13 cellular contexts compared by ENCODE assay signal in the genomic region with DNA sequence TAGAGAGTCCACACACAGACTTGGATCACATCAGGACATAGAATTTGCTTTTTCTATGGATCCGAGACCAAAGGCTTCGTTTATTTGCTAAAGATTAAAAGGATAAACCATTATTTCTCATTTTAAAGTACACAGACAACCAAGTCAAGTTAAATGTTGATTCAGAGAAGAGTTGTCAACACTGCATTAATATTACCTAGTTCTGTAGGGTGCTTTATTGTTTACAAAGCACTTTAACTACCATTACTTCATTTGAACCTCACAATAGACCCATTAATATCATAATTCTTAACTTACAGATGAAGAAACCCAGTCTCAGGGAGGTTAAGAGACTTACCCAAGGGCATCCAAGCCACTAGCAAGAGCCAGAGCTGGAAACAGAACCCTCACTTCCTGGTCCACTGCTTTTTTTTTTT.
"Had no signal": no experiment of that assay in that cellular context is flagged by ENCODE, and none has a peak within 500 bp of the region (broad histone marks: within the 10 kb centered on the region; RNA-seq: fewer than 3 reads in every experiment).

No MANE protein-coding gene starts in this region.

- H3K9me3 Mint-ChIP-seq: brain, neural crest cell had no signal

- DNase-seq: activated naive CD4-positive, alpha-beta T cell; activated naive CD8-positive, alpha-beta T cell treated with anti-CD3 and anti-CD28 coated beads, Interleukin-2, amount 10 ng/mL, durations not matched to agents 7 days and 5 days; activated T-cell treated with anti-CD3 and anti-CD28 coated beads for 4 hours; central memory CD4-positive, alpha-beta T cell; colonic mucosa; left colon; pancreas; stimulated activated CD4-positive, alpha-beta T cell treated with anti-CD3 and anti-CD28 coated beads, Interleukin-12 subunit alpha, Interleukin-12 subunit beta, amount 100 ng/mL, for 4 hours; stimulated activated CD4-positive, alpha-beta T cell treated with anti-CD3 and anti-CD28 coated beads, Interleukin-2, amount 100 ng/mL, for 24 hours had no signal

- H3K9me3 ChIP-seq: colonic mucosa, pancreas had no signal

- H3K27ac ChIP-seq: colonic mucosa, pancreas had no signal

- H3K27me3 ChIP-seq: colonic mucosa, pancreas had no signal

- H3K4me1 Mint-ChIP-seq: activated naive CD8-positive, alpha-beta T cell treated with anti-CD3 and anti-CD28 coated beads, Interleukin-2, amount 10 ng/mL, durations not matched to agents 7 days and 5 days; brain had no signal

- H3K4me3 Mint-ChIP-seq: activated naive CD8-positive, alpha-beta T cell treated with anti-CD3 and anti-CD28 coated beads, Interleukin-2, amount 10 ng/mL, durations not matched to agents 7 days and 5 days; brain; neural crest cell had no signal

- H3K27me3 Mint-ChIP-seq: activated naive CD8-positive, alpha-beta T cell treated with anti-CD3 and anti-CD28 coated beads, Interleukin-2, amount 10 ng/mL, durations not matched to agents 7 days and 5 days; brain had no signal

- H3K36me3 Mint-ChIP-seq: activated naive CD8-positive, alpha-beta T cell treated with anti-CD3 and anti-CD28 coated beads, Interleukin-2, amount 10 ng/mL, durations not matched to agents 7 days and 5 days; brain had no signal

- ATAC-seq: activated CD4-positive, CD25-positive, alpha-beta regulatory T cell treated with anti-CD3 and anti-CD28 coated beads, Interleukin-2, amount 50 U/mL, for 24 hours; esophagus mucosa; pancreas had no signal

- H3K27ac Mint-ChIP-seq: activated naive CD8-positive, alpha-beta T cell treated with anti-CD3 and anti-CD28 coated beads, Interleukin-2, amount 10 ng/mL, durations not matched to agents 7 days and 5 days; brain had no signal
